In genomic region chr10:32961892-32962369, GRCh38 we compare ENCODE assay signal across 1 cellular context.
TF ChIP-seq lines count a peak whose summit lies in the region.

No MANE protein-coding gene starts in this region.

TF ChIP-seq in SK-N-SH, 30 proteins besides CTCF, POLR2A, EP300 and RAD21 (continued from another document):
- TF ChIP-seq SIN3A (IDR thresholded peaks at IDR 0.05; ENCODE audit: borderline replicate concordance, low read depth, low read length) (no peak), REST (IDR thresholded peaks at IDR 0.05; ENCODE audit: low read depth, low read length) (no peak), IRF3 (IDR thresholded peaks at IDR 0.05; ENCODE audit: low read depth, low read length) (no peak), RFX5 (IDR thresholded peaks at IDR 0.05; ENCODE audit: low read length) (no peak)
